ENCODE assay signal across 17 cellular contexts in the genomic region with DNA sequence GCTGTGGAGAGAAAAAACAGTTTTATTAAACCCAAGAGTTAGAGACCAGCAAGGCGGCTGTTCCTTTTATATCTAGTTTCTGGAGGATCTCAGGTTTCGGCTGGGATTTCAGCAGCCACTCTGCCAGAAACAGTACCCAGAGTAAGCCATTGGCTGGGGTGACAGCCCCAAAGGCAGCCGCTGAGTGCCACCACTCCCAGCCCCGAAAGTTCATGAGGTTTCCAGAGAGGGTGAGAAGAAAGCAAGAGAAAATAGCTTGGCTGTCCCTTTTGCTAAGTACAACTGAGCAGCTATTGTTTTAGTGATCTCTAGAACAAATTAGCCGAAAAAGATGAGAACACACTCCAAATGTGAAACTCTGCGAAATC. TPM values are rescaled to one million over a fixed set of nuclear protein-coding genes. Genes with fewer than 3 reads are reported as not detected.
DNase-seq lines count a peak whose midpoint lies in the region; ATAC-seq and TF ChIP-seq lines count a peak whose summit lies in the region.
"Had no signal": no experiment of that assay in that cellular context is flagged by ENCODE, and none has a peak within 500 bp of the region (broad histone marks: within the 10 kb centered on the region; RNA-seq: fewer than 3 reads in every experiment).

No MANE protein-coding gene starts in this region.

- no peak overlapping the region for H3K27ac ChIP-seq in PC-9
- H3K27ac ChIP-seq in smooth muscle cell (ENCODE audit: low read depth) = peak overlapping the region; percentile 89
- H3K27ac ChIP-seq: C4-2B, parathyroid adenoma, upper lobe of right lung had no signal

- POLR2A ChIA-PET in PC-9 (lab: Charles Lee; ENCODE audit: unreplicated experiment) = no interaction called here

- CTCF ChIA-PET in PC-9 (lab: Charles Lee) = no interaction called here

- peaks cover 9% of the 10 kb centered on the region for H3K4me1 Mint-ChIP-seq in chondrocyte (ENCODE audit: low read depth)

- H3K27me3 Mint-ChIP-seq in chondrocyte (ENCODE audit: low read depth) = no peaks in the 10 kb centered on the region

- no peaks in the 10 kb centered on the region for H3K36me3 Mint-ChIP-seq in chondrocyte (ENCODE audit: low read depth)

- ATAC-seq in GM18502 (IDR thresholded peaks at IDR 0.05; ENCODE audit: poor library complexity, unreplicated experiment) (no peak), HG02973 (IDR thresholded peaks at IDR 0.05; ENCODE audit: unreplicated experiment) (no peak)
- ATAC-seq: activated T-cell treated with anti-CD3 and anti-CD28 coated beads, Interleukin-2, amount 50 U/mL, for 4 hours; upper lobe of right lung had no signal

- no peaks in the 10 kb centered on the region for H3K9me3 ChIP-seq in PC-9 (ENCODE audit: insufficient read depth, low read depth)
- H3K9me3 ChIP-seq in smooth muscle cell (replicated peaks; ENCODE audit: low read depth) = no peaks in the 10 kb centered on the region
- H3K9me3 ChIP-seq: upper lobe of right lung had no signal

- no peak overlapping the region for H3K4me2 ChIP-seq in PC-9
- H3K4me2 ChIP-seq in smooth muscle cell = peak overlapping the region; percentile 56

- DNase-seq in PC-9 = no peak
- no peak for DNase-seq in chondrocyte (ENCODE audit: low spot score)
- peak; percentile 83 for DNase-seq in medulla oblongata (ENCODE audit: extremely low spot score)
- DNase-seq in smooth muscle cell (lab: John Stamatoyannopoulos, UW; ENCODE audit: unreplicated experiment) = no peak
- no peak for DNase-seq in NCI-H510A treated with DMSO at 0.1 percent for 48 hours (lab: John Stamatoyannopoulos, UW)
- DNase-seq in stimulated activated CD4-positive, alpha-beta T cell treated with anti-CD3 and anti-CD28 coated beads, Interleukin-4, amount 100 ng/mL, for 4 hours = no peak
- DNase-seq: activated CD4-positive, alpha-beta T cell treated with anti-CD3 and anti-CD28 coated beads, Interleukin-2, amount 50 U/mL, for 1 hour; activated T-cell treated with anti-CD3 and anti-CD28 coated beads, Interleukin-2, amount 50 U/mL, for 4 hours; mesendoderm; NCI-H1694 treated with DMSO at 0.1 percent for 48 hours; NCI-H774; T1000; upper lobe of right lung had no signal

- peak overlapping the region; percentile 19 for H3K27ac Mint-ChIP-seq in chondrocyte (ENCODE audit: unreplicated experiment)

- BruUV-seq in PC-9 (replicated peaks; lab: Mats Ljungman, UMichigan) = TSS peak; percentile 26

- no peaks in the 10 kb centered on the region for H3K79me2 ChIP-seq in PC-9 (ENCODE audit: low read depth)
- H3K79me2 ChIP-seq in smooth muscle cell (ENCODE audit: low read depth) = no peaks in the 10 kb centered on the region
- H3K79me2 ChIP-seq: parathyroid adenoma had no signal

- H2AFZ ChIP-seq in PC-9 (no peak overlapping the region), smooth muscle cell (ENCODE audit: low read depth) (peak overlapping the region; percentile 46)
- H2AFZ ChIP-seq: parathyroid adenoma had no signal

- 76% methylated on average over 6 of the region's 6 CpGs for WGBS in smooth muscle cell (ENCODE audit: low lambda C conversion rate)

- H4K20me1 ChIP-seq in PC-9 (ENCODE audit: insufficient read depth) (no peaks in the 10 kb centered on the region), smooth muscle cell (ENCODE audit: low read depth) (no peaks in the 10 kb centered on the region)

- H3K9me3 Mint-ChIP-seq in chondrocyte (ENCODE audit: low read depth) = peaks cover 2% of the 10 kb centered on the region
- H3K9me3 Mint-ChIP-seq: activated T-cell treated with anti-CD3 and anti-CD28 coated beads, Interleukin-2, amount 50 U/mL, for 4 hours had no signal

- no peak overlapping the region for H3K4me3 Mint-ChIP-seq in chondrocyte (ENCODE audit: unreplicated experiment)
- H3K4me3 Mint-ChIP-seq: activated T-cell treated with anti-CD3 and anti-CD28 coated beads, Interleukin-2, amount 50 U/mL, for 4 hours had no signal

- TF ChIP-seq CTCF in PC-9 (conservative IDR thresholded peaks at IDR 0.05) (no peak), chondrocyte (IDR thresholded peaks at IDR 0.05) (no peak), smooth muscle cell (IDR thresholded peaks at IDR 0.05; ENCODE audit: borderline replicate concordance, insufficient read depth, poor library complexity, severe bottlenecking) (no peak)

- no peaks in the 10 kb centered on the region for H3K27me3 ChIP-seq in PC-9 (ENCODE audit: insufficient read depth, low read depth)
- no peaks in the 10 kb centered on the region for H3K27me3 ChIP-seq in smooth muscle cell (ENCODE audit: low read depth)
- H3K27me3 ChIP-seq: upper lobe of right lung had no signal

- H3K4me1 ChIP-seq in PC-9 (replicated peaks; ENCODE audit: insufficient read depth) = no peaks in the 10 kb centered on the region
- H3K4me1 ChIP-seq in smooth muscle cell (ENCODE audit: low read depth) = peaks cover 20% of the 10 kb centered on the region
- H3K4me1 ChIP-seq: parathyroid adenoma, upper lobe of right lung had no signal

- H3K4me3 ChIP-seq in PC-9 (no peak overlapping the region), smooth muscle cell (no peak overlapping the region)

- intact Hi-C loops in PC-9 (cut with micrococcal nuclease; ENCODE audit: unreplicated experiment) = no loop called here

- H3K9me2 ChIP-seq in PC-9 (ENCODE audit: insufficient read depth) = no peaks in the 10 kb centered on the region

- H3F3A ChIP-seq in PC-9 (ENCODE audit: insufficient read depth, low read depth) = no peaks in the 10 kb centered on the region
- H3F3A ChIP-seq in smooth muscle cell (ENCODE audit: low read depth) = no peaks in the 10 kb centered on the region

- H3K9ac ChIP-seq in smooth muscle cell (ENCODE audit: low read depth) = peak overlapping the region; percentile 73
- H3K9ac ChIP-seq: parathyroid adenoma had no signal

- H3K36me3 ChIP-seq in PC-9 (ENCODE audit: low read depth) (no peaks in the 10 kb centered on the region), smooth muscle cell (ENCODE audit: low read depth) (no peaks in the 10 kb centered on the region)
- H3K36me3 ChIP-seq: upper lobe of right lung had no signal

RNA-seq across cellular contexts. Expression of a gene that starts 1.2 kb away (rescaled TPM):
- total RNA-seq in PC-9 (2021) (3.3 and 4.5 TPM in 2 replicates), chondrocyte (2.4 to 3.3 TPM (median 2.8 TPM) in 3 replicates), smooth muscle cell (4.9 and 7.7 TPM in 2 replicates)
- 11.1 and 12.5 TPM in 2 replicates for polyA plus RNA-seq in smooth muscle cell

RNA-seq across cellular contexts. Expression of a gene that starts 7.4 kb away (rescaled TPM):
- total RNA-seq in PC-9 (2021) = 1.8 and 2.4 TPM in 2 replicates
- total RNA-seq in chondrocyte = 0.56 to 2.4 TPM (median 0.92 TPM) in 3 replicates
- 1.2 and 2.2 TPM in 2 replicates for total RNA-seq in smooth muscle cell
- 2.4 and 2.6 TPM in 2 replicates for polyA plus RNA-seq in smooth muscle cell
